ENCODE assay signal across 8 cellular contexts in genomic region chr9:98911738-98912137, GRCh38. TPM values are rescaled to one million over a fixed set of nuclear protein-coding genes. Genes with fewer than 3 reads are reported as not detected.
DNase-seq lines count a peak whose midpoint lies in the region; TF ChIP-seq lines count a peak whose summit lies in the region.
"Not testable (repeated sequence)": the region's sequence is repeated elsewhere in the genome, so short reads cannot be mapped to it uniquely, and the experiment has no call there.
"Had no signal": no experiment of that assay in that cellular context is flagged by ENCODE, and none has a peak within 500 bp of the region (broad histone marks: within the 10 kb centered on the region; RNA-seq: fewer than 3 reads in every experiment).

No MANE protein-coding gene starts in this region.

- not testable (repeated sequence) for TF ChIP-seq CTCF in endodermal cell (conservative IDR thresholded peaks at IDR 0.05)

- not testable (repeated sequence) for H2BK12ac ChIP-seq in neuronal stem cell (ENCODE audit: low read length)

- not testable (repeated sequence) for DNase-seq in adipocyte (ENCODE audit: low read depth); neuronal stem cell (ENCODE audit: low spot score)
- DNase-seq in endodermal cell, result peak; percentile 12

- H3K4me3 Mint-ChIP-seq in endodermal cell, result not testable (repeated sequence)

- H3K4me2 ChIP-seq in neuronal stem cell (ENCODE audit: insufficient read depth, low read length, poor library complexity, severe bottlenecking), result not testable (repeated sequence)

- not testable (repeated sequence) for H3K14ac ChIP-seq in neuronal stem cell (ENCODE audit: low read length)

- H3K4me3 ChIP-seq in adipocyte (ENCODE audit: low read length), result peak overlapping the region; percentile 68
- H3K4me3 ChIP-seq in endodermal cell (ENCODE audit: low read length); neuronal stem cell (ENCODE audit: low read length in 2 of 2): not testable (repeated sequence)
- peak overlapping the region; percentile 32 to 52 (median 33) for H3K4me3 ChIP-seq in subcutaneous abdominal adipose tissue (ENCODE audit: low read depth in 1 of 5, low read length in 5 of 5)

- H3K27me3 ChIP-seq in adipocyte (replicated peaks; ENCODE audit: control insufficient read depth, insufficient read depth, low read length); endodermal cell (ENCODE audit: control insufficient read depth, insufficient read depth, low read length, poor library complexity, severe bottlenecking); neuronal stem cell (ENCODE audit: control insufficient read depth in 3 of 3, insufficient read depth in 3 of 3, low read depth in 1 of 3, low read length in 3 of 3); subcutaneous abdominal adipose tissue (ENCODE audit: control insufficient read depth in 5 of 5, insufficient read depth in 4 of 5, low read length in 5 of 5): not testable (repeated sequence)

- H4K8ac ChIP-seq in neuronal stem cell (ENCODE audit: low read depth, low read length), result not testable (repeated sequence)

- H3K27ac Mint-ChIP-seq in endodermal cell, result not testable (repeated sequence)

- H3K23ac ChIP-seq in neuronal stem cell (ENCODE audit: low read depth, low read length, poor library complexity), result not testable (repeated sequence)

- H2AFZ ChIP-seq in neuronal stem cell (ENCODE audit: low read length), result not testable (repeated sequence)

- not testable (repeated sequence) for H3K36me3 ChIP-seq in adipocyte (ENCODE audit: control insufficient read depth, insufficient read depth, low read length, severe bottlenecking); endodermal cell (ENCODE audit: control insufficient read depth, insufficient read depth, low read length); neuronal stem cell (replicated peaks in 1 of 2; ENCODE audit: control insufficient read depth in 2 of 2, insufficient read depth in 2 of 2, low read length in 2 of 2); subcutaneous abdominal adipose tissue (ENCODE audit: control insufficient read depth in 5 of 5, insufficient read depth in 5 of 5, low read length in 5 of 5)

- H2AK5ac ChIP-seq in neuronal stem cell (ENCODE audit: low read depth, low read length), result not testable (repeated sequence)

- H3K79me1 ChIP-seq in neuronal stem cell (ENCODE audit: low read depth, low read length), result not testable (repeated sequence)

- not testable (repeated sequence) for H3K4me1 Mint-ChIP-seq in endodermal cell

- H3K9ac ChIP-seq in adipocyte (ENCODE audit: low read length) (peak overlapping the region; percentile 81), subcutaneous abdominal adipose tissue (ENCODE audit: low read length in 5 of 5) (peak overlapping the region in 3 of 5 donors; percentile 5 to 44 (median 33))
- H3K9ac ChIP-seq in endodermal cell (ENCODE audit: extremely low read depth, low read length, poor library complexity, severe bottlenecking); neuronal stem cell (ENCODE audit: low read depth, low read length, poor library complexity): not testable (repeated sequence)

- not testable (repeated sequence) for H3K36me3 Mint-ChIP-seq in endodermal cell (ENCODE audit: low read depth)

- not testable (repeated sequence) for H3K27ac ChIP-seq in endodermal cell (ENCODE audit: low read depth, low read length); neuronal stem cell (replicated peaks; ENCODE audit: low read length)
- H3K27ac ChIP-seq in subcutaneous abdominal adipose tissue (ENCODE audit: low read depth, low read length), result peak overlapping the region; percentile 74

- H3K4ac ChIP-seq in neuronal stem cell (ENCODE audit: low read length), result not testable (repeated sequence)

- not testable (repeated sequence) for H3K9me3 ChIP-seq in adipocyte (ENCODE audit: control insufficient read depth, low read length); endodermal cell (ENCODE audit: control insufficient read depth, low read length); neuronal stem cell (replicated peaks in 1 of 2; ENCODE audit: control insufficient read depth in 2 of 2, insufficient read depth in 1 of 2, low read depth in 1 of 2, low read length in 2 of 2); subcutaneous abdominal adipose tissue (ENCODE audit: control insufficient read depth in 5 of 5, low read length in 5 of 5)

- not testable (repeated sequence) for H2BK5ac ChIP-seq in neuronal stem cell (ENCODE audit: low read length)

- H3K4me1 ChIP-seq in adipocyte (ENCODE audit: control insufficient read depth, insufficient read depth, low read length) (peaks cover 45% of the 10 kb centered on the region), subcutaneous abdominal adipose tissue (ENCODE audit: control insufficient read depth in 5 of 5, insufficient read depth in 5 of 5, low read length in 5 of 5) (peaks cover 17 to 83% (median 81%) of the 10 kb centered on the region in 5 donors)
- H3K4me1 ChIP-seq in endodermal cell (ENCODE audit: control insufficient read depth, insufficient read depth, low read length); neuronal stem cell (ENCODE audit: control insufficient read depth in 2 of 2, insufficient read depth in 1 of 2, low read depth in 1 of 2, low read length in 2 of 2): not testable (repeated sequence)

- H2BK15ac ChIP-seq in neuronal stem cell (ENCODE audit: low read length), result not testable (repeated sequence)

- not testable (repeated sequence) for H3K9me3 Mint-ChIP-seq in endodermal cell

- WGBS in endodermal cell (ENCODE audit: insufficient coverage in 1 of 2, insufficient read length in 1 of 2), 2 experiments, result 96 to 100% methylated on average over 2 to 6 of the region's 6 CpGs
- no CpG with 5 or more reads among the region's 6 CpGs for WGBS in neuronal stem cell (ENCODE audit: extremely low coverage in 2 of 2, insufficient read length in 2 of 2, insufficient replicate concordance in 1 of 2), 2 donors

- H2BK120ac ChIP-seq in neuronal stem cell (ENCODE audit: low read depth, low read length), result not testable (repeated sequence)

- peak overlapping the region; percentile 32 for H3K18ac ChIP-seq in neuronal stem cell (ENCODE audit: low read length)

- H3K27me3 Mint-ChIP-seq in endodermal cell (ENCODE audit: insufficient read depth), result not testable (repeated sequence)

- H4K91ac ChIP-seq in neuronal stem cell (ENCODE audit: low read depth, low read length, poor library complexity), result not testable (repeated sequence)

RNA-seq across cellular contexts. Expression of gene COL15A1, which starts 32.0 kb away (rescaled TPM):
- total RNA-seq in endodermal cell, result under 1 TPM in 1 of 2 donors, not detected in 1; 0.27 TPM
- 0.39 TPM for polyA plus RNA-seq in endodermal cell (2013, experiment 1 of 2)
- polyA plus RNA-seq in endodermal cell (2013, experiment 2 of 2), result 0.33 TPM
- polyA plus RNA-seq in neuronal stem cell (2013, experiment 1 of 2), result 0.59 TPM
- 0.62 TPM for polyA plus RNA-seq in neuronal stem cell (2013, experiment 2 of 2)
- total RNA-seq: CD4-positive, alpha-beta memory T cell; CD4-positive, CD25-positive, alpha-beta regulatory T cell; CD8-positive, alpha-beta memory T cell; G401 had no signal
- polyA plus RNA-seq: CD4-positive, alpha-beta memory T cell had no signal
